ENCODE assay signal across 35 cellular contexts in the genomic region with DNA sequence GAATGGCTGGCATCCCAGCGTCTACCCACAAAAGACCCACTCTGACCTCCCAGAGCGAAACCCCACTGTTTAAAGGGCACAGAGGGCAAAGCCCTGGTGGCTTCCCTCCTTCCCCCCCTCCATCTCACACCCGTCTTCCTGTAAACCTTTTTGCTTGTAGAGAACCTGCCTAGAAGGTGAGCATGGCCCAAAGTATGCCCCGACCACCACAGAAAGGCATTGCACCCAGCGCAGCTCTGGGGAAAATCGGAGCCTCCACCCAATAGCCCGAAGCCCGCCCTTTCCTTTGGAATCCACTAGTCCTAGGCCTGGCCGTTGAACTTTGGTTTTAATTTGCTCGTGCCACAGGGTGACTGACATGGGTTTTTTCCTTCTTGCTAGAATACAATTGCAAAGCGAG. TPM values are rescaled to one million over a fixed set of nuclear protein-coding genes. Genes with fewer than 3 reads are reported as not detected.
"Had no signal": no experiment of that assay in that cellular context is flagged by ENCODE, and none has a peak within 500 bp of the region (broad histone marks: within the 10 kb centered on the region; RNA-seq: fewer than 3 reads in every experiment).

No MANE protein-coding gene starts in this region.

- H3K4me3 Mint-ChIP-seq: activated B cell treated with CpG ODN at 0.5 μM for 24 hours; activated CD4-positive, alpha-beta memory T cell treated with anti-CD3 and anti-CD28 coated beads for 36 hours; activated CD4-positive, alpha-beta T cell treated with anti-CD3 and anti-CD28 coated beads, Interleukin-2, amount 10 ng/mL, durations not matched to agents 24 days and 14 days; activated CD8-positive, alpha-beta T cell treated with anti-CD3 and anti-CD28 coated beads for 36 hours; activated naive CD4-positive, alpha-beta T cell treated with anti-CD3 and anti-CD28 coated beads for 36 hours; activated naive CD8-positive, alpha-beta T cell treated with anti-CD3 and anti-CD28 coated beads for 36 hours; activated T-cell treated with anti-CD3 and anti-CD28 coated beads, Interleukin-2, amount 50 U/mL, for 4 hours; activated T-cell treated with anti-CD3 and anti-CD28 coated beads, Interleukin-2, amount 50 U/mL, for 72 hours; activated T-helper 1 cell treated with anti-CD3 and anti-CD28 coated beads, Interleukin-12 subunit alpha, Interleukin-12 subunit beta, Interleukin-2, Interleukin-4 antibody, amounts not matched to agents 30 ng/mL and 10 ng/mL and 1 ng/mL, durations not matched to agents 14 hours and 24 hours and 36 hours; activated T-helper 17 cell treated with anti-CD3 and anti-CD28 coated beads, Interleukin-2, amount 50 U/mL, for 72 hours; T-helper 1 cell treated with Interleukin-12 subunit alpha and Interleukin-12 subunit beta and Interleukin-4 antibody, amounts not matched to agents 30 μg/mL and 1 μg/mL, for 36 hours; T-helper 2 cell treated with Interferon-gamma antibody and Interleukin-4, amounts not matched to agents 5 μg/mL and 100 μg/mL, for 36 hours had no signal

- H3K27me3 Mint-ChIP-seq: activated CD8-positive, alpha-beta T cell treated with anti-CD3 and anti-CD28 coated beads for 36 hours; activated naive CD8-positive, alpha-beta T cell treated with anti-CD3 and anti-CD28 coated beads for 36 hours; activated T-helper 17 cell treated with anti-CD3 and anti-CD28 coated beads, Interleukin-2, amount 50 U/mL, for 72 hours had no signal

- H3K4me1 Mint-ChIP-seq: activated B cell treated with CpG ODN at 0.5 μM for 24 hours; activated CD4-positive, alpha-beta T cell treated with anti-CD3 and anti-CD28 coated beads, Interleukin-2, amount 10 ng/mL, durations not matched to agents 24 days and 14 days; activated T-helper 17 cell treated with anti-CD3 and anti-CD28 coated beads, Interleukin-2, amount 50 U/mL, for 72 hours had no signal

- ATAC-seq: activated CD8-positive, alpha-beta T cell treated with anti-CD3 and anti-CD28 coated beads for 36 hours; activated naive CD4-positive, alpha-beta T cell treated with anti-CD3 and anti-CD28 coated beads, Interleukin-2, amount 50 U/mL, for 72 hours; activated T-cell treated with anti-CD3 and anti-CD28 coated beads, Interleukin-2, amount 50 U/mL, for 4 hours; activated T-cell treated with anti-CD3 and anti-CD28 coated beads, Interleukin-2, amount 50 U/mL, for 72 hours; activated T-helper 17 cell treated with anti-CD3 and anti-CD28 coated beads, Interleukin-2, amount 50 U/mL, for 72 hours; body of pancreas had no signal

- H3K36me3 Mint-ChIP-seq: activated CD4-positive, alpha-beta memory T cell treated with anti-CD3 and anti-CD28 coated beads for 36 hours; activated naive CD4-positive, alpha-beta T cell treated with anti-CD3 and anti-CD28 coated beads, Interleukin-2, amount 50 U/mL, for 72 hours; activated naive CD8-positive, alpha-beta T cell treated with anti-CD3 and anti-CD28 coated beads for 36 hours had no signal

- H3K9me3 Mint-ChIP-seq: activated B cell treated with CpG ODN at 0.5 μM for 24 hours; activated CD4-positive, alpha-beta memory T cell treated with anti-CD3 and anti-CD28 coated beads for 36 hours; activated CD4-positive, alpha-beta T cell treated with anti-CD3 and anti-CD28 coated beads, Interleukin-2, amount 10 ng/mL, durations not matched to agents 24 days and 14 days; activated CD8-positive, alpha-beta T cell treated with anti-CD3 and anti-CD28 coated beads for 36 hours; activated naive CD4-positive, alpha-beta T cell treated with anti-CD3 and anti-CD28 coated beads for 36 hours; activated naive CD4-positive, alpha-beta T cell treated with anti-CD3 and anti-CD28 coated beads, Interleukin-2, amount 50 U/mL, for 72 hours; activated naive CD8-positive, alpha-beta T cell treated with anti-CD3 and anti-CD28 coated beads for 36 hours; activated T-cell treated with anti-CD3 and anti-CD28 coated beads, Interleukin-2, amount 50 U/mL, for 4 hours; activated T-cell treated with anti-CD3 and anti-CD28 coated beads, Interleukin-2, amount 50 U/mL, for 72 hours; activated T-helper 1 cell treated with anti-CD3 and anti-CD28 coated beads, Interleukin-12 subunit alpha, Interleukin-12 subunit beta, Interleukin-2, Interleukin-4 antibody, amounts not matched to agents 30 ng/mL and 10 ng/mL and 1 ng/mL, durations not matched to agents 14 hours and 24 hours and 36 hours; activated T-helper 17 cell treated with anti-CD3 and anti-CD28 coated beads, Interleukin-2, amount 50 U/mL, for 72 hours; T-helper 1 cell treated with Interleukin-12 subunit alpha and Interleukin-12 subunit beta and Interleukin-4 antibody, amounts not matched to agents 30 μg/mL and 1 μg/mL, for 36 hours; T-helper 2 cell treated with Interferon-gamma antibody and Interleukin-4, amounts not matched to agents 5 μg/mL and 100 μg/mL, for 36 hours had no signal

- H3K27ac Mint-ChIP-seq: activated B cell treated with CpG ODN at 0.5 μM for 24 hours; activated CD4-positive, alpha-beta memory T cell treated with anti-CD3 and anti-CD28 coated beads for 36 hours; activated CD4-positive, alpha-beta T cell treated with anti-CD3 and anti-CD28 coated beads, Interleukin-2, amount 10 ng/mL, durations not matched to agents 24 days and 14 days; activated CD8-positive, alpha-beta T cell treated with anti-CD3 and anti-CD28 coated beads for 36 hours; activated naive CD4-positive, alpha-beta T cell treated with anti-CD3 and anti-CD28 coated beads for 36 hours; activated naive CD4-positive, alpha-beta T cell treated with anti-CD3 and anti-CD28 coated beads, Interleukin-2, amount 50 U/mL, for 72 hours; activated naive CD8-positive, alpha-beta T cell treated with anti-CD3 and anti-CD28 coated beads for 36 hours; activated T-cell treated with anti-CD3 and anti-CD28 coated beads, Interleukin-2, amount 50 U/mL, for 72 hours; activated T-helper 1 cell treated with anti-CD3 and anti-CD28 coated beads, Interleukin-12 subunit alpha, Interleukin-12 subunit beta, Interleukin-2, Interleukin-4 antibody, amounts not matched to agents 30 ng/mL and 10 ng/mL and 1 ng/mL, durations not matched to agents 14 hours and 24 hours and 36 hours; activated T-helper 17 cell treated with anti-CD3 and anti-CD28 coated beads, Interleukin-2, amount 50 U/mL, for 72 hours; T-helper 1 cell treated with Interleukin-12 subunit alpha and Interleukin-12 subunit beta and Interleukin-4 antibody, amounts not matched to agents 30 μg/mL and 1 μg/mL, for 36 hours; T-helper 2 cell treated with Interferon-gamma antibody and Interleukin-4, amounts not matched to agents 5 μg/mL and 100 μg/mL, for 36 hours had no signal

- DNase-seq: activated B cell treated with CpG ODN at 0.5 μM for 24 hours; activated CD4-positive, alpha-beta memory T cell treated with anti-CD3 and anti-CD28 coated beads for 36 hours; activated CD4-positive, alpha-beta T cell treated with anti-CD3 and anti-CD28 coated beads for 4 hours; activated CD4-positive, alpha-beta T cell treated with anti-CD3 and anti-CD28 coated beads, Interleukin-2, amount 10 ng/mL, durations not matched to agents 24 days and 14 days; activated CD4-positive, alpha-beta T cell treated with anti-CD3 and anti-CD28 coated beads, Interleukin-2, amount 50 U/mL, for 1 hour; activated CD4-positive, alpha-beta T cell treated with anti-CD3 and anti-CD28 coated beads, Interleukin-2, amount 50 U/mL, for 4 hours; activated CD4-positive, CD25-positive, alpha-beta regulatory T cell treated with anti-CD3 and anti-CD28 coated beads, Interleukin-2, amount 50 U/mL, for 72 hours; activated CD8-positive, alpha-beta memory T cell treated with anti-CD3 and anti-CD28 coated beads, Interleukin-2, amount 50 U/mL, for 4 hours; activated CD8-positive, alpha-beta T cell treated with anti-CD3 and anti-CD28 coated beads for 36 hours; activated effector memory CD4-positive, alpha-beta T cell treated with anti-CD3 and anti-CD28 coated beads, Interleukin-2, amount 50 U/mL, for 16 hours; activated gamma-delta T cell treated with Interleukin-2 at 50 U/mL for 16 hours; activated naive CD4-positive, alpha-beta T cell; activated naive CD4-positive, alpha-beta T cell treated with anti-CD3 and anti-CD28 coated beads for 36 hours; activated naive CD4-positive, alpha-beta T cell treated with anti-CD3 and anti-CD28 coated beads, Interleukin-2, amount 50 U/mL, for 16 hours; activated naive CD8-positive, alpha-beta T cell treated with anti-CD3 and anti-CD28 coated beads for 36 hours; activated T-cell treated with anti-CD3 and anti-CD28 coated beads for 4 hours; activated T-cell treated with anti-CD3 and anti-CD28 coated beads, Interleukin-2, amount 50 U/mL, for 1 hour; activated T-cell treated with anti-CD3 and anti-CD28 coated beads, Interleukin-2, amount 50 U/mL, for 4 hours; activated T-cell treated with anti-CD3 and anti-CD28 coated beads, Interleukin-2, amount 50 U/mL, for 72 hours; adrenal gland; amniotic stem cell; body of pancreas; brain microvascular endothelial cell; central memory CD4-positive, alpha-beta T cell; T-helper 1 cell; T-helper 2 cell; T-helper 9 cell had no signal

RNA-seq across cellular contexts. Expression of gene DIPK1C, which starts 22.6 kb away (rescaled TPM):
- total RNA-seq: activated B cell treated with CpG ODN at 0.5 μM for 24 hours; activated CD4-positive, alpha-beta memory T cell treated with anti-CD3 and anti-CD28 coated beads for 36 hours; activated CD4-positive, alpha-beta T cell treated with anti-CD3 and anti-CD28 coated beads, Interleukin-2, amount 10 ng/mL, durations not matched to agents 24 days and 14 days; activated CD8-positive, alpha-beta memory T cell treated with anti-CD3 and anti-CD28 coated beads for 36 hours; activated CD8-positive, alpha-beta T cell treated with anti-CD3 and anti-CD28 coated beads for 36 hours; activated naive CD4-positive, alpha-beta T cell treated with anti-CD3 and anti-CD28 coated beads for 36 hours; activated naive CD4-positive, alpha-beta T cell treated with anti-CD3 and anti-CD28 coated beads, Interleukin-2, amount 50 U/mL, for 72 hours; activated naive CD8-positive, alpha-beta T cell treated with anti-CD3 and anti-CD28 coated beads for 36 hours; activated T-cell treated with anti-CD3 and anti-CD28 coated beads, Interleukin-2, amount 50 U/mL, for 4 hours; activated T-cell treated with anti-CD3 and anti-CD28 coated beads, Interleukin-2, amount 50 U/mL, for 72 hours; activated T-helper 1 cell treated with anti-CD3 and anti-CD28 coated beads, Interleukin-12 subunit alpha, Interleukin-12 subunit beta, Interleukin-2, Interleukin-4 antibody, amounts not matched to agents 30 ng/mL and 10 ng/mL and 1 ng/mL, durations not matched to agents 14 hours and 24 hours and 36 hours; activated T-helper 17 cell treated with anti-CD3 and anti-CD28 coated beads, Interleukin-2, amount 50 U/mL, for 72 hours; aorta; astrocyte; body of pancreas had no signal
